ENCODE assay signal across 14 cellular contexts in the genomic region with DNA sequence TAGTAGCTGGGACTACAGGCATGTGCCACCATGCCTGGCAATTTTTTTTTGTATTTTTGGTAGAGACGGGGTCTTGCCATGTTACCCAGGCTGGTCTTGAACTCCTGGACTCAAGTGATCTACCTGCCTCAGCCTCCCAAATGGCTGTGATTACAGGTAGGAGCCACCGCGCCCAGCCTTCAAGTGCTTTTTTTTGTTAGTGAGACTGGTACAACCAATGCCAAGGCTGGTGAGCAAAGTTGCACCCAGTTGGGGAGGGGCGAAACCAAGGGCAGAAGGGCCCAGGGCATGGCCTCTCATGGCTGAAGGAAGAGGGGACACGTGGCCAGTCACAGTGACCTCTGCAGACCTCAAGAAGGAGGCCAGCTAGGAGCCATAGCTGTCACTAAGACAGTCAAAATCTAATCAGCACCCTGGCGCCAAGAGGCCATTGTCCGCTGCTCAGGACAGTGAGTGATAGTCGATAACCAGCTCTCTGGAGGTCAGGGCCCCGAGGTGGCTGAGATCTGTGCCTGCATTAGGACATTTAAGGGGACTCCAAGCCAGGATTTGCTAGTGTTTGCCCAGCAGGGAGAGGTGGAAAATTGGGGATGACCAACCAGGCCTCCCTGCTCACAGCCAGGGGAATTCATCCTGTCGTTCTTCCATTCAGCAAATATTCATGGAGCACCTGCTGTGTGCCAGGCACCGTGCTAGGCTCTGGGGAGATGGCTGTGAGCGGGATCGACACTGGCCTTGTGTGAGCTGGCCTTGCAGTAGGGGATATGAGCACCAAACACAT. TPM values are rescaled to one million over a fixed set of nuclear protein-coding genes. Genes with fewer than 3 reads are reported as not detected.
DNase-seq lines count a peak whose midpoint lies in the region; ATAC-seq and TF ChIP-seq lines count a peak whose summit lies in the region.
"Had no signal": no experiment of that assay in that cellular context is flagged by ENCODE, and none has a peak within 500 bp of the region (broad histone marks: within the 10 kb centered on the region; RNA-seq: fewer than 3 reads in every experiment).

No MANE protein-coding gene starts in this region.

- H3K4me3 ChIP-seq in left lung: no peak overlapping the region
- H3K4me3 ChIP-seq: dorsolateral prefrontal cortex, GM23248 had no signal

- CTCF ChIA-PET in activated CD4-positive, alpha-beta T cell treated with anti-CD3 and anti-CD28 coated beads, Interleukin-2, amount 10 ng/mL, durations not matched to agents 7 days and 5 days (lab: Charles Lee): interaction anchor here (1.0 to 1.9 kb wide), 3 partner anchors 26 to 89 kb away, joined by 4 to 7 read pairs (median 4); no protein-coding TSS in a partner anchor

- H3K27me3 ChIP-seq in left lung: no peaks in the 10 kb centered on the region
- H3K27me3 ChIP-seq: dorsolateral prefrontal cortex had no signal

- no peaks in the 10 kb centered on the region for H3K27me3 Mint-ChIP-seq in activated CD4-positive, alpha-beta T cell treated with anti-CD3 and anti-CD28 coated beads, Interleukin-2, amount 10 ng/mL, durations not matched to agents 7 days and 5 days
- no peaks in the 10 kb centered on the region for H3K27me3 Mint-ChIP-seq in stimulated activated naive B cell treated with anti-CD40 and anti-IgM and Interleukin-4, amounts not matched to agents 10 μg/mL and 1 μg/mL and 100 μg/mL, for 72 hours

- peaks cover 74% of the 10 kb centered on the region for H3K36me3 Mint-ChIP-seq in activated CD4-positive, alpha-beta T cell treated with anti-CD3 and anti-CD28 coated beads, Interleukin-2, amount 10 ng/mL, durations not matched to agents 7 days and 5 days (ENCODE audit: low read depth)
- H3K36me3 Mint-ChIP-seq in activated naive CD4-positive, alpha-beta T cell treated with anti-CD3 and anti-CD28 coated beads, Interleukin-2, amount 50 U/mL, for 72 hours: peaks cover 49 to 74% of the 10 kb centered on the region in 2 donors
- peaks cover 75 to 86% of the 10 kb centered on the region in 2 donors for H3K36me3 Mint-ChIP-seq in stimulated activated naive B cell treated with anti-CD40 and anti-IgM and Interleukin-4, amounts not matched to agents 10 μg/mL and 1 μg/mL and 100 μg/mL, for 72 hours

- no peak for ATAC-seq in activated naive CD4-positive, alpha-beta T cell treated with anti-CD3 and anti-CD28 coated beads, Interleukin-2, amount 50 U/mL, for 72 hours
- no peak for ATAC-seq in left lung
- ATAC-seq in stimulated activated naive B cell treated with anti-CD40 and anti-IgM and Interleukin-4, amounts not matched to agents 10 μg/mL and 1 μg/mL and 100 μg/mL, for 72 hours (replicated peaks): no peak
- no peak for ATAC-seq in HG02588 (IDR thresholded peaks at IDR 0.05; ENCODE audit: unreplicated experiment)

- POLR2A ChIA-PET in activated CD4-positive, alpha-beta T cell treated with anti-CD3 and anti-CD28 coated beads, Interleukin-2, amount 10 ng/mL, durations not matched to agents 7 days and 5 days (lab: Charles Lee): no interaction called here

- no peak for TF ChIP-seq CTCF in left lung (IDR thresholded peaks at IDR 0.05)

- no peaks in the 10 kb centered on the region for H3K9me3 ChIP-seq in left lung
- H3K9me3 ChIP-seq: SK-N-SH had no signal

- DNase-seq in activated CD4-positive, alpha-beta T cell treated with anti-CD3 and anti-CD28 coated beads, Interleukin-2, amount 10 ng/mL, durations not matched to agents 7 days and 5 days: no peak
- DNase-seq in activated CD4-positive, alpha-beta T cell treated with anti-CD3 and anti-CD28 coated beads, Interleukin-2, amount 50 U/mL, for 1 hour: no peak
- no peak for DNase-seq in activated naive CD4-positive, alpha-beta T cell treated with anti-CD3 and anti-CD28 coated beads, Interleukin-2, amount 50 U/mL, for 72 hours (ENCODE audit: low spot score in 2 of 2)
- DNase-seq in left lung (no peak), superior temporal gyrus (ENCODE audit: extremely low spot score) (no peak), hypothalamus (lab: John Stamatoyannopoulos, UW) (no peak)
- DNase-seq in stimulated activated naive B cell treated with anti-CD40 and anti-IgM and Interleukin-4, amounts not matched to agents 10 μg/mL and 1 μg/mL and 100 μg/mL, for 72 hours: no peak
- DNase-seq: activated CD8-positive, alpha-beta memory T cell treated with anti-CD3 and anti-CD28 coated beads, Interleukin-2, amount 50 U/mL, for 4 hours; GM23248; hippocampal formation; NCI-H524 treated with DMSO at 0.1 percent for 48 hours; SK-N-SH had no signal

- H3K36me3 ChIP-seq in left lung: peaks cover 0 to 31% of the 10 kb centered on the region in 2 donors

- intact Hi-C loops in left lung (cut with DNase I): no loop called here

- H3K9me3 Mint-ChIP-seq in activated CD4-positive, alpha-beta T cell treated with anti-CD3 and anti-CD28 coated beads, Interleukin-2, amount 10 ng/mL, durations not matched to agents 7 days and 5 days: peaks cover 1% of the 10 kb centered on the region
- H3K9me3 Mint-ChIP-seq in activated naive CD4-positive, alpha-beta T cell treated with anti-CD3 and anti-CD28 coated beads, Interleukin-2, amount 50 U/mL, for 72 hours: no peaks in the 10 kb centered on the region
- H3K9me3 Mint-ChIP-seq in stimulated activated naive B cell treated with anti-CD40 and anti-IgM and Interleukin-4, amounts not matched to agents 10 μg/mL and 1 μg/mL and 100 μg/mL, for 72 hours: peaks cover 0 to 4% of the 10 kb centered on the region in 2 donors

- peak overlapping the region; percentile 43 for H3K27ac Mint-ChIP-seq in activated CD4-positive, alpha-beta T cell treated with anti-CD3 and anti-CD28 coated beads, Interleukin-2, amount 10 ng/mL, durations not matched to agents 7 days and 5 days
- peak overlapping the region; percentile 86 to 97 for H3K27ac Mint-ChIP-seq in activated naive CD4-positive, alpha-beta T cell treated with anti-CD3 and anti-CD28 coated beads, Interleukin-2, amount 50 U/mL, for 72 hours
- H3K27ac Mint-ChIP-seq in stimulated activated naive B cell treated with anti-CD40 and anti-IgM and Interleukin-4, amounts not matched to agents 10 μg/mL and 1 μg/mL and 100 μg/mL, for 72 hours: peak overlapping the region; percentile 95

- H3K4me1 ChIP-seq in left lung: peaks cover 41 to 100% of the 10 kb centered on the region in 2 donors

- peaks cover 93% of the 10 kb centered on the region for H3K4me1 Mint-ChIP-seq in activated CD4-positive, alpha-beta T cell treated with anti-CD3 and anti-CD28 coated beads, Interleukin-2, amount 10 ng/mL, durations not matched to agents 7 days and 5 days
- peaks cover 59 to 95% of the 10 kb centered on the region in 2 donors for H3K4me1 Mint-ChIP-seq in stimulated activated naive B cell treated with anti-CD40 and anti-IgM and Interleukin-4, amounts not matched to agents 10 μg/mL and 1 μg/mL and 100 μg/mL, for 72 hours

- no peak overlapping the region for H3K4me3 Mint-ChIP-seq in activated CD4-positive, alpha-beta T cell treated with anti-CD3 and anti-CD28 coated beads, Interleukin-2, amount 10 ng/mL, durations not matched to agents 7 days and 5 days
- H3K4me3 Mint-ChIP-seq in stimulated activated naive B cell treated with anti-CD40 and anti-IgM and Interleukin-4, amounts not matched to agents 10 μg/mL and 1 μg/mL and 100 μg/mL, for 72 hours: peak overlapping the region; percentile 55 to 56

- H3K27ac ChIP-seq in left lung: peak overlapping the region; percentile 34 to 100
- H3K27ac ChIP-seq: GM23248 had no signal

RNA-seq across cellular contexts. Expression of a gene that starts 10.2 kb away (rescaled TPM):
- 100 to 1,000 TPM; 242 to 262 TPM for total RNA-seq in activated CD4-positive, alpha-beta T cell treated with anti-CD3 and anti-CD28 coated beads, Interleukin-2, amount 10 ng/mL, durations not matched to agents 7 days and 5 days
- total RNA-seq in activated naive CD4-positive, alpha-beta T cell treated with anti-CD3 and anti-CD28 coated beads, Interleukin-2, amount 50 U/mL, for 72 hours: 100 to 1,000 TPM; 166 to 218 TPM
- total RNA-seq in left lung: 100 to 1,000 TPM in 1 of 2 donors, 10 to 100 TPM in 1; 80.3 to 133 TPM

RNA-seq across cellular contexts. Expression of a gene that starts 55.4 kb away (rescaled TPM):
- 100 to 1,000 TPM in 1 of 2 experiments, 10 to 100 TPM in 1; 95.8 to 106 TPM for total RNA-seq in activated CD4-positive, alpha-beta T cell treated with anti-CD3 and anti-CD28 coated beads, Interleukin-2, amount 10 ng/mL, durations not matched to agents 7 days and 5 days
- 100 to 1,000 TPM; 106 to 132 TPM for total RNA-seq in activated naive CD4-positive, alpha-beta T cell treated with anti-CD3 and anti-CD28 coated beads, Interleukin-2, amount 50 U/mL, for 72 hours
- 10 to 100 TPM; 48.6 to 52.7 TPM for total RNA-seq in left lung

Comparison
In these comparisons a context has a peak if more than half of its experiments do, and no peak if none do; other contexts are left out.
1. H3K27ac Mint-ChIP-seq: peak in every context shown above with its lines; median percentile 95 in stimulated activated naive B cell treated with anti-CD40 and anti-IgM and Interleukin-4, amounts not matched to agents 10 μg/mL and 1 μg/mL and 100 μg/mL, for 72 hours; 92 in activated naive CD4-positive, alpha-beta T cell treated with anti-CD3 and anti-CD28 coated beads, Interleukin-2, amount 50 U/mL, for 72 hours; 43 in activated CD4-positive, alpha-beta T cell treated with anti-CD3 and anti-CD28 coated beads, Interleukin-2, amount 10 ng/mL, durations not matched to agents 7 days and 5 days.